1 cellular context compared by ENCODE assay signal in genomic region chr12:52433501-52434095, GRCh38.
TF ChIP-seq lines count a peak whose summit lies in the region.

No MANE protein-coding gene starts in this region.

TF ChIP-seq in WTC11, 78 proteins besides CTCF, POLR2A, EP300 and RAD21 (continued from another document):
- TF ChIP-seq E2F4 (CRISPR knock-in tag; IDR thresholded peaks at IDR 0.05; ENCODE audit: borderline replicate concordance, low read depth) (no peak), FOXP1 (CRISPR knock-in tag; IDR thresholded peaks at IDR 0.05; ENCODE audit: borderline replicate concordance) (no peak), ZNF121 (CRISPR knock-in tag; IDR thresholded peaks at IDR 0.05) (no peak), FOXJ3 (CRISPR knock-in tag; IDR thresholded peaks at IDR 0.05; ENCODE audit: borderline replicate concordance) (no peak), ZNF512 (CRISPR knock-in tag; IDR thresholded peaks at IDR 0.05; ENCODE audit: borderline replicate concordance) (no peak), ZBTB43 (CRISPR knock-in tag; IDR thresholded peaks at IDR 0.05) (no peak), CREM (CRISPR knock-in tag; IDR thresholded peaks at IDR 0.05) (no peak), EMX1 (CRISPR knock-in tag; IDR thresholded peaks at IDR 0.05) (no peak)
